12 cellular contexts compared by ENCODE assay signal in genomic region chr5:83364322-83365299, GRCh38.
DNase-seq lines count a peak whose midpoint lies in the region; ATAC-seq and TF ChIP-seq lines count a peak whose summit lies in the region.
"Had no signal": no experiment of that assay in that cellular context is flagged by ENCODE, and none has a peak within 500 bp of the region (broad histone marks: within the 10 kb centered on the region; RNA-seq: fewer than 3 reads in every experiment).

No MANE protein-coding gene starts in this region.

- ATAC-seq in GM18870 (IDR thresholded peaks at IDR 0.05; ENCODE audit: unreplicated experiment): peak; percentile 66
- ATAC-seq in GM21723 (IDR thresholded peaks at IDR 0.05; ENCODE audit: unreplicated experiment): peak; percentile 63
- ATAC-seq in HG03432 (IDR thresholded peaks at IDR 0.05; ENCODE audit: unreplicated experiment): peak; percentile 72
- no peak for ATAC-seq in Right ventricle myocardium inferior
- ATAC-seq: left cardiac atrium had no signal

- peak; percentile 19 for DNase-seq in fibroblast of the aortic adventitia (ENCODE audit: low read depth)
- DNase-seq in HK-2 (ENCODE audit: unreplicated experiment): no peak
- no peak for DNase-seq in NCI-H1436 treated with DMSO at 0.1 percent for 48 hours (lab: John Stamatoyannopoulos, UW)
- DNase-seq in cerebellum (ENCODE audit: low spot score): no peak
- DNase-seq in Right ventricle myocardium inferior (ENCODE audit: missing footprints): no peak
- DNase-seq: activated B cell treated with CpG ODN at 0.5 μM for 24 hours, caudate nucleus, left cardiac atrium, NCI-H2081 treated with DMSO at 0.1 percent for 48 hours had no signal

- H3K4me3 ChIP-seq in fibroblast of the aortic adventitia (ENCODE audit: low read depth, low read length): no peak overlapping the region

- TF ChIP-seq CTCF in fibroblast of the aortic adventitia (IDR thresholded peaks at IDR 0.05; ENCODE audit: insufficient read depth, low read length): no peak

- intact Hi-C loops in Right ventricle myocardium inferior (cut with DNase I): no loop called here
